In genomic region chr18:30597202-30597601, GRCh38 we compare ENCODE assay signal across 28 cellular contexts.
DNase-seq lines count a peak whose midpoint lies in the region; ATAC-seq, FAIRE-seq and TF ChIP-seq lines count a peak whose summit lies in the region.
"Had no signal": no experiment of that assay in that cellular context is flagged by ENCODE, and none has a peak within 500 bp of the region (broad histone marks: within the 10 kb centered on the region; RNA-seq: fewer than 3 reads in every experiment).

No MANE protein-coding gene starts in this region.

- BruUV-seq in K562 (replicated peaks; lab: Mats Ljungman, UMichigan): no TSS peak

- no peak overlapping the region for H3K4me3 ChIP-seq in K562
- H3K4me3 ChIP-seq: A549; BLaER1; BLaER1 treated with 17β-estradiol and CSF1 and Interleukin-3, amounts not matched to agents 10 nM and 100 nM had no signal

- POLR2A ChIA-PET in K562 (lab: Yijun Ruan, JAX): no interaction called here

- no peak for FAIRE-seq in K562 (lab: Jason Lieb, UNC)
- FAIRE-seq: A204.1, A549 had no signal

- no peak for TF ChIP-seq POLR2A in K562 (conservative IDR thresholded peaks at IDR 0.05)

- TF ChIP-seq EP300 in K562 (IDR thresholded peaks at IDR 0.05; ENCODE audit: low read length): no peak

- intact Hi-C loops in K562 (cut with micrococcal nuclease): no loop called here

- no peak overlapping the region for H2AFZ ChIP-seq in K562 (ENCODE audit: low read depth, low read length)

- no peaks in the 10 kb centered on the region for H4K20me1 ChIP-seq in K562 (replicated peaks; ENCODE audit: control insufficient read depth, insufficient read depth, low read length)
- H4K20me1 ChIP-seq: BLaER1; BLaER1 treated with 17β-estradiol and CSF1 and Interleukin-3, amounts not matched to agents 10 nM and 100 nM had no signal

- in situ Hi-C loops in K562 (cut with MboI): no loop called here

- no peak for TF ChIP-seq RAD21 in K562 (CRISPR knock-in tag; conservative IDR thresholded peaks at IDR 0.05 in 1 of 2, IDR thresholded peaks at IDR 0.05 in 1 of 2)

- no peak for DNase-seq in K562 (ENCODE audit: extremely low read depth in 1 of 4, low spot score in 3 of 4)
- DNase-seq in iPS-NIHi11 (ENCODE audit: low spot score): no peak
- DNase-seq: 8988T; ACHN; AML-193; BE2C; C1 segment of cervical spinal cord; Caco-2; Calu3; CD4-positive, alpha-beta memory T cell; CD4-positive, alpha-beta T cell; CD4-positive, CD25-positive, alpha-beta regulatory T cell; CD8-positive, alpha-beta memory T cell; CD8-positive, alpha-beta T cell; COR-L47; DMS 273 treated with DMSO at 0.1 percent for 48 hours; DMS153; DMS53; DMS79; DMS79 treated with DMSO at 0.1 percent for 48 hours; DND-41; EL had no signal

- no peak overlapping the region for H3K27ac ChIP-seq in K562 (ENCODE audit: extremely low read depth, low read depth, low read length)
- H3K27ac ChIP-seq: 22Rv1; A549; BLaER1; BLaER1 treated with 17β-estradiol and CSF1 and Interleukin-3, amounts not matched to agents 10 nM and 100 nM; C4-2B had no signal

- no peaks in the 10 kb centered on the region for H3K36me3 ChIP-seq in K562 (ENCODE audit: control insufficient read depth, insufficient read depth, low read length)
- H3K36me3 ChIP-seq: BE2C; BLaER1; BLaER1 treated with 17β-estradiol and CSF1 and Interleukin-3, amounts not matched to agents 10 nM and 100 nM had no signal

- no peaks in the 10 kb centered on the region for H3K27me3 ChIP-seq in K562 (ENCODE audit: control insufficient read depth in 2 of 2, insufficient read depth in 2 of 2, low read length in 2 of 2)
- H3K27me3 ChIP-seq: BE2C; BLaER1; BLaER1 treated with 17β-estradiol and CSF1 and Interleukin-3, amounts not matched to agents 10 nM and 100 nM had no signal

- CTCF ChIA-PET in K562 (lab: Yijun Ruan, JAX; ENCODE audit: low intra/inter-chr PET ratio): no interaction called here

- H3K4me1 ChIP-seq in K562 (replicated peaks in 1 of 2; ENCODE audit: control insufficient read depth in 2 of 2, insufficient read depth in 2 of 2, low read length in 2 of 2): no peaks in the 10 kb centered on the region
- H3K4me1 ChIP-seq: A549, BE2C, BLaER1, Caco-2 had no signal

- no peaks in the 10 kb centered on the region for H3K79me2 ChIP-seq in K562 (ENCODE audit: control insufficient read depth, insufficient read depth, low read length)

- H3K9me3 ChIP-seq in K562 (replicated peaks; ENCODE audit: control insufficient read depth, insufficient read depth, low read depth, low read length): no peaks in the 10 kb centered on the region
- H3K9me3 ChIP-seq: A549; BE2C; BLaER1; BLaER1 treated with 17β-estradiol and CSF1 and Interleukin-3, amounts not matched to agents 10 nM and 100 nM; Caco-2 had no signal

- H3K4me2 ChIP-seq in K562 (ENCODE audit: insufficient read depth, low read length): no peak overlapping the region
- H3K4me2 ChIP-seq: A549, BLaER1 had no signal

- TF ChIP-seq CTCF in K562 (IDR thresholded peaks at IDR 0.05 in 2 of 3, conservative IDR thresholded peaks at IDR 0.05 in 1 of 3; ENCODE audit: insufficient read depth in 2 of 3, low read depth in 1 of 3, low read length in 3 of 3): no peak

- ATAC-seq in K562: no peak
- ATAC-seq: A549; CD8-positive, alpha-beta T cell had no signal

- H3K9ac ChIP-seq in K562 (ENCODE audit: insufficient read depth in 1 of 2, low read depth in 2 of 2, low read length in 2 of 2): no peak overlapping the region
- H3K9ac ChIP-seq: BLaER1; BLaER1 treated with 17β-estradiol and CSF1 and Interleukin-3, amounts not matched to agents 10 nM and 100 nM had no signal

- no peaks in the 10 kb centered on the region for H3K9me1 ChIP-seq in K562 (ENCODE audit: control insufficient read depth, insufficient read depth, low read length)

TF ChIP-seq in K562, 482 proteins besides CTCF, POLR2A, EP300 and RAD21:
- peak; percentile 85 for TF ChIP-seq CEBPB (tag; IDR thresholded peaks at IDR 0.05)
- TF ChIP-seq CEBPG (CRISPR knock-in tag; IDR thresholded peaks at IDR 0.05): no peak
- peak in 1 of 2 experiments; percentile 86; a peak in 2 of 4 replicates for TF ChIP-seq CEBPG (tag; conservative IDR thresholded peaks at IDR 0.05 in 1 of 2, IDR thresholded peaks at IDR 0.05 in 1 of 2)
- no peak for TF ChIP-seq ZNF318 (IDR thresholded peaks at IDR 0.05; ENCODE audit: borderline replicate concordance in 1 of 2, low read depth in 1 of 2)
TF ChIP-seq in K562: peak in this region for 2.
